Comparison of ENCODE assay signal across 8 cellular contexts in the genomic region with DNA sequence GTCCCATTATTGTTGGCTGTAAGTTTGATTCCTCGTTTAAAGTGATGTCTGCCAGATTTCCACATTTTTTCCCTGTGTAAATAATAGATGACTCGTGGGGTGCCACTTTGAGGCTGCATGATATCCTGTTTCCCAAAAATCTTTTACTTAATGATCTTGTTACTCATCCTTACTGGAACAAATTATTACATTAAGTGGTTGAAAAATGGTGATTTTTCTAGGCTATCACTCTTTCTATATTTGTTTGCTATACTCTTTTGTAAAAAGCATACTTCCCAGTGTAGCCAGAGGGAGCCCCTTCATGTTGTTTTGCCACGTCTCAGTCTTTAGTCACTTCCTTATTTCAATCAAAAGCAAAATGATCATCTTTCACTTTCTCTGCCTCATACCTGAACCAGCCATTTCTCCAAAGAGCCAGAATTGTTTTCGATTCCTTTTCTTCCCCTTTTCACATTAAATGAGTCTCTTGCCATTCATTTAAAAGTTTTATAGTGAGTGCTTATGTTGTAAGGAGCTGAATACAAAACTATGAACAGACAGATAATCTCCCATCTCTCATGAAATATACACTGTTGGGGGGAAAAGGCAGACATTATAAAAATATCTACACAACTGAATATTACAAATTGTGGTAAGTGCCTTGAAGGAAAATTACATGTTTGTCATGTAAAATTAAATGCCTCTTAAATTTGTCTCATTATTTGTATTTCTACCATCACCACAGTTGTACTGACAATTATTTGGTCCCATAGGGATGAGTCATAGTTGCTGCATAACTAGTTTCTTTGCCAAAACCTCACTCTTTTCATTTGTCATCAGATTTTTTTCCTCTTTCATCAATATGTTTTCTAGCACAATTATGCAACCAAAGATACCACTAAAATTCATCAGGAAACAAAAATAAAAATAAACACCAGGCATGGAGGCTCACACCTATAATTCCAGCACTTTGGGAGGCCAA. TPM values are rescaled to one million over a fixed set of nuclear protein-coding genes. Genes with fewer than 3 reads are reported as not detected.
DNase-seq lines count a peak whose midpoint lies in the region; ATAC-seq and TF ChIP-seq lines count a peak whose summit lies in the region.

No MANE protein-coding gene starts in this region.

- intact Hi-C loops in mucosa of descending colon (cut with DNase I, micrococcal nuclease) = no loop called here

- peak in 1 of 5 donors; percentile 3 for DNase-seq in CD8-positive, alpha-beta memory T cell
- peak; percentile 20 for DNase-seq in GM19240 (ENCODE audit: insufficient read length, low spot score)
- DNase-seq in SIG-M5 treated with dmso at 0.1 percent for 504 hours (lab: John Stamatoyannopoulos, UW; ENCODE audit: unreplicated experiment) = peak; percentile 74
- DNase-seq in germinal center (ENCODE audit: low spot score) = peak; percentile 36
- no peak for DNase-seq in mucosa of descending colon
- no peak for DNase-seq in DMS 273 treated with DMSO at 0.1 percent for 48 hours (lab: John Stamatoyannopoulos, UW)
- DNase-seq in NCI-H2171 treated with DMSO at 0.1 percent for 48 hours (lab: John Stamatoyannopoulos, UW) = no peak

- no peaks in the 10 kb centered on the region for H3K4me1 ChIP-seq in CD8-positive, alpha-beta memory T cell (ENCODE audit: insufficient read depth, low read length)
- no peaks in the 10 kb centered on the region for H3K4me1 ChIP-seq in mucosa of descending colon (ENCODE audit: low read depth)

- ATAC-seq in HG03135 (IDR thresholded peaks at IDR 0.05; ENCODE audit: unreplicated experiment) (peak; percentile 96), mucosa of descending colon (no peak)

- no peak for TF ChIP-seq CTCF in mucosa of descending colon (IDR thresholded peaks at IDR 0.05)

- peak overlapping the region in 6 of 8 donors; percentile 2 to 66 (median 20) for H3K27ac Mint-ChIP-seq in CD8-positive, alpha-beta memory T cell

- H3K27ac ChIP-seq in CD8-positive, alpha-beta memory T cell (ENCODE audit: low read depth, low read length) = no peak overlapping the region

- peaks cover 0 to 4% of the 10 kb centered on the region in 2 donors for H3K27me3 Mint-ChIP-seq in CD8-positive, alpha-beta memory T cell

- H3K36me3 ChIP-seq in CD8-positive, alpha-beta memory T cell (ENCODE audit: insufficient read depth, low read length) = no peaks in the 10 kb centered on the region
- H3K36me3 ChIP-seq in mucosa of descending colon (ENCODE audit: low read depth) = no peaks in the 10 kb centered on the region

- no peaks in the 10 kb centered on the region for H3K9me3 ChIP-seq in CD8-positive, alpha-beta memory T cell (ENCODE audit: low read length)
- no peaks in the 10 kb centered on the region for H3K9me3 ChIP-seq in mucosa of descending colon

- peak overlapping the region in 4 of 7 donors; percentile 0 to 42 (median 17) for H3K4me3 Mint-ChIP-seq in CD8-positive, alpha-beta memory T cell

- no peaks in the 10 kb centered on the region for H3K36me3 Mint-ChIP-seq in CD8-positive, alpha-beta memory T cell

- no peak overlapping the region for H3K4me3 ChIP-seq in CD8-positive, alpha-beta memory T cell (ENCODE audit: low read length)
- no peak overlapping the region for H3K4me3 ChIP-seq in mucosa of descending colon

- peaks cover 3 to 8% (median 7%) of the 10 kb centered on the region in 3 donors for H3K4me1 Mint-ChIP-seq in CD8-positive, alpha-beta memory T cell

- no peaks in the 10 kb centered on the region for H3K9me3 Mint-ChIP-seq in CD8-positive, alpha-beta memory T cell

- no peaks in the 10 kb centered on the region for H3K27me3 ChIP-seq in CD8-positive, alpha-beta memory T cell (ENCODE audit: insufficient read depth, low read length, poor library complexity, severe bottlenecking)

- CTCF ChIA-PET in CD8-positive, alpha-beta memory T cell (lab: Charles Lee) = no interaction called here

- POLR2A ChIA-PET in CD8-positive, alpha-beta memory T cell (lab: Charles Lee) = no interaction called here

RNA-seq across cellular contexts. Expression of a gene that starts 41.5 kb away (rescaled TPM):
- not detected for total RNA-seq in CD8-positive, alpha-beta memory T cell
- not detected for polyA plus RNA-seq in CD8-positive, alpha-beta memory T cell
- 10 to 100 TPM in 2 of 3 donors, 1 to 10 TPM in 1; 9.7 to 21.7 (median 13.9) TPM for total RNA-seq in mucosa of descending colon

RNA-seq across cellular contexts. Expression of a gene that starts 58.4 kb away (rescaled TPM):
- 10 to 100 TPM; 49.7 to 50.6 TPM for total RNA-seq in CD8-positive, alpha-beta memory T cell
- polyA plus RNA-seq in CD8-positive, alpha-beta memory T cell = 45.4 TPM
- total RNA-seq in mucosa of descending colon = 100 to 1,000 TPM in 1 of 3 donors, 10 to 100 TPM in 2; 82.0 to 125 (median 95.2) TPM

Comparison
In these comparisons a context has a peak if more than half of its experiments do, and no peak if none do; other contexts are left out.
1. DNase-seq: peak in GM19240 (single experiment), SIG-M5 treated with dmso at 0.1 percent for 504 hours (single experiment) and germinal center (single experiment); none in mucosa of descending colon (0 of 3), DMS 273 treated with DMSO at 0.1 percent for 48 hours (single experiment) and NCI-H2171 treated with DMSO at 0.1 percent for 48 hours (single experiment).
2. RNA of a gene that starts 41.5 kb away (total RNA-seq): 9.7 to 21.7 TPM in mucosa of descending colon; not detected in CD8-positive, alpha-beta memory T cell; every median in the first group is over 10 times any median in the second.